In the genomic region with DNA sequence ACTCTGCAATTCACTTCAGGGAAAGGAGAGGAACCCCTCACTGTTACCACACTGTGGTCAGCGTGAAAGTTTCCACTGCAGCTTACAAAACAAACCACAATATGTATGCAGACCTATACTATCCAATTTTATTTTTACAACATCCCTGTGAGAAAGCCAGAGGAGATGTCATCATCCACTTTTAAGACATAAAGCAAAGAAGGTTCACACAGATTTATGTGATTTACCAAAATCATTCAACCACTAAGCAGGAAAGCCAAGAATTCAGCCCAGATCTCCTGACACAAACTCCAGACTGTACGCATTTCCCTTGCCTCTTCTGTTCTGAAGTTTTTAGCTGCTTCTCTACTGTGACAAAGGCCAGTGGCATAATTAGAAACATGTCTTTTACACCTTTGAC, we compare ENCODE assay signal across 19 cellular contexts.
"Had no signal": no experiment of that assay in that cellular context is flagged by ENCODE, and none has a peak within 500 bp of the region (broad histone marks: within the 10 kb centered on the region; RNA-seq: fewer than 3 reads in every experiment).

No MANE protein-coding gene starts in this region.

- H3K4me1 ChIP-seq: adrenal gland, gastrocnemius medialis, heart right ventricle, pancreas, sigmoid colon had no signal

- H3K36me3 ChIP-seq: adrenal gland, brain microvascular endothelial cell, esophagus muscularis mucosa, gastrocnemius medialis, heart right ventricle, pancreas, sigmoid colon had no signal

- H3K27me3 ChIP-seq: adrenal gland, brain microvascular endothelial cell, esophagus muscularis mucosa, gastrocnemius medialis, heart right ventricle, pancreas, sigmoid colon had no signal

- H3K4me3 ChIP-seq: adrenal gland, esophagus muscularis mucosa, gastrocnemius medialis, heart right ventricle, lung, pancreas, sigmoid colon had no signal

- H3K9me3 ChIP-seq: adrenal gland, esophagus muscularis mucosa, gastrocnemius medialis, heart right ventricle, pancreas, sigmoid colon had no signal

- H3K27ac ChIP-seq: adrenal gland, brain microvascular endothelial cell, esophagus muscularis mucosa, gastrocnemius medialis, heart right ventricle, pancreas, sigmoid colon, VCaP had no signal

- DNase-seq: activated CD4-positive, alpha-beta T cell treated with anti-CD3 and anti-CD28 coated beads, Interleukin-2, amount 50 U/mL, for 48 hours; activated naive CD4-positive, alpha-beta T cell treated with anti-CD3 and anti-CD28 coated beads, Interleukin-2, amount 50 U/mL, for 16 hours; activated T-cell treated with anti-CD3 and anti-CD28 coated beads, Interleukin-2, amount 50 U/mL, for 24 hours; adrenal gland; brain microvascular endothelial cell; cortex of kidney; effector CD4-positive, alpha-beta T cell; gastrocnemius medialis; heart right ventricle; left colon; midbrain; pancreas; sigmoid colon; stimulated activated CD4-positive, alpha-beta T cell treated with anti-CD3 and anti-CD28 coated beads, Interleukin-12 subunit alpha, Interleukin-12 subunit beta, amount 100 ng/mL, for 4 hours; stimulated activated CD4-positive, alpha-beta T cell treated with anti-CD3 and anti-CD28 coated beads, Interleukin-2, amount 100 ng/mL, for 24 hours had no signal

- ATAC-seq: gastrocnemius medialis; heart right ventricle; left colon; pancreas; stimulated activated effector memory CD8-positive, alpha-beta T cell treated with anti-CD3 and anti-CD28 coated beads, Interleukin-12 subunit alpha, Interleukin-12 subunit beta, amount 100 ng/mL, for 72 hours had no signal
